In the genomic region with DNA sequence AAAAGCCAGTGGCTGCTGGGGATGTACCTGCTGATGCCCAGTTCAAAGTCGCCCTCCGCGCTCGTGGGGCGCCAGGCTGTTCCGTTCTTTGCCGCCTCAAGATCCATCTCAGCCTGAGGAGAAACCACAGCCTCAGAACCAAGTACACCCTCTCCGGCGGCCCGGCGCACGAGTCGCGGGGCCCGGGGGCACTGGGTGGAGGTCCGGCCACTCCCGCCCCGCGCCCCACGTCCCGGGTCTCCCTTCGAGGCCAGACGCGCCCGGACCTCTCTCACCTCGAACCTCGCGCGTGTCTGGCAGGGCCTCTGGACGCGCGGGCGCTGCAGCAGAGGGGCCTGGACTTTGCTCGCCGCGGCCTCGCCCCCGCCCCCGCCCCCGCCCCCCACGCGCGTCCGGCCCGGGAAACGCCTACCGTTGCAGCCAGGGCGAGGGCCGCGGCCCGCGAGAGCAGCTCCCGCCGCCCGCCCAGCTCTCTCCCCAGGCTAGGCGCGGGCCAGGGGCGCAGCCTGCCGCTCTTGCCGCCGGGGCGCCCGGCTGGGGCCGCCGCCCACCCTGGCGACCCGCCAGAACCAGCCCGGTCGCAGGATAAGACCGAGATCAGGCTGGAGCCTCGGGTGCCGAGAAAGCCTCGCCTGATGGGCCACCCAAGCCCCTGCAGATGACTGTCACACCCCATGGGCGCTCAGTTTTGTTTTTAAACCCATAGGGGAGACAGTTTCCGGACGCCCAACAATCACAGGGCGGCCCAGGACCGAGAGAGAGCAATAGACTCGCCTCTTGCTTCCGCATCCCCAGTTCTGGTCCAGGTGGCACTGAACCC, we compare ENCODE assay signal across 8 cellular contexts. TPM values are rescaled to one million over a fixed set of nuclear protein-coding genes. Genes with fewer than 3 reads are reported as not detected.
A peak's percentile ranks its signal among the peaks of the same experiment; 100 is the strongest.
DNase-seq lines count a peak whose midpoint lies in the region; ATAC-seq and TF ChIP-seq lines count a peak whose summit lies in the region.

A gene (minus strand): TSS at position 322 of the 820 bp plus-strand sequence. CDS start 215 bp downstream, at position 107.

- no peak within 1 kb of the TSS for H3K27ac Mint-ChIP-seq in activated CD4-positive, alpha-beta memory T cell treated with anti-CD3 and anti-CD28 coated beads, Interleukin-2, amount 10 ng/mL, durations not matched to agents 7 days and 5 days
- no peak within 1 kb of the TSS for H3K27ac Mint-ChIP-seq in activated CD4-positive, alpha-beta memory T cell treated with anti-CD3 and anti-CD28 coated beads for 36 hours
- H3K27ac Mint-ChIP-seq in activated CD8-positive, alpha-beta T cell treated with anti-CD3 and anti-CD28 coated beads for 36 hours: no peak within 1 kb of the TSS

- no peak for TF ChIP-seq CTCF in activated CD8-positive, alpha-beta T cell treated with anti-CD3 and anti-CD28 coated beads for 36 hours (IDR thresholded peaks at IDR 0.05)
- no peak for TF ChIP-seq CTCF in hepatocyte (IDR thresholded peaks at IDR 0.05; ENCODE audit: poor library complexity)

- CTCF ChIA-PET in activated CD4-positive, alpha-beta memory T cell treated with anti-CD3 and anti-CD28 coated beads, Interleukin-2, amount 10 ng/mL, durations not matched to agents 7 days and 5 days (lab: Charles Lee): no interaction called here
- CTCF ChIA-PET in activated CD4-positive, alpha-beta memory T cell treated with anti-CD3 and anti-CD28 coated beads for 36 hours (lab: Charles Lee): no interaction called here
- CTCF ChIA-PET in activated CD8-positive, alpha-beta T cell treated with anti-CD3 and anti-CD28 coated beads for 36 hours (lab: Charles Lee): no interaction called here

- H3K27me3 Mint-ChIP-seq in activated CD4-positive, alpha-beta memory T cell treated with anti-CD3 and anti-CD28 coated beads, Interleukin-2, amount 10 ng/mL, durations not matched to agents 7 days and 5 days: peaks cover 37% of the 10 kb centered on the region
- peaks cover 34% of the 10 kb centered on the region for H3K27me3 Mint-ChIP-seq in activated CD4-positive, alpha-beta memory T cell treated with anti-CD3 and anti-CD28 coated beads for 36 hours
- H3K27me3 Mint-ChIP-seq in activated CD8-positive, alpha-beta T cell treated with anti-CD3 and anti-CD28 coated beads for 36 hours: peaks cover 42% of the 10 kb centered on the region

- H3K36me3 ChIP-seq in hepatocyte (replicated peaks; ENCODE audit: insufficient read depth, low read depth) (no peaks in the 10 kb centered on the region), skeletal muscle satellite cell (ENCODE audit: insufficient read depth, low read length) (no peaks in the 10 kb centered on the region)

- peaks cover 8% of the 10 kb centered on the region for H3K4me1 Mint-ChIP-seq in activated CD4-positive, alpha-beta memory T cell treated with anti-CD3 and anti-CD28 coated beads, Interleukin-2, amount 10 ng/mL, durations not matched to agents 7 days and 5 days
- peaks cover 10% of the 10 kb centered on the region for H3K4me1 Mint-ChIP-seq in activated CD4-positive, alpha-beta memory T cell treated with anti-CD3 and anti-CD28 coated beads for 36 hours (ENCODE audit: low read depth)
- peaks cover 12% of the 10 kb centered on the region for H3K4me1 Mint-ChIP-seq in activated CD8-positive, alpha-beta T cell treated with anti-CD3 and anti-CD28 coated beads for 36 hours (ENCODE audit: low read depth)

- H3K9me3 ChIP-seq in hepatocyte (ENCODE audit: low read depth): no peaks in the 10 kb centered on the region
- no peaks in the 10 kb centered on the region for H3K9me3 ChIP-seq in skeletal muscle satellite cell (replicated peaks; ENCODE audit: low read length)

- H3K27me3 ChIP-seq in hepatocyte (peaks cover 46% of the 10 kb centered on the region), skeletal muscle satellite cell (ENCODE audit: control insufficient read depth, insufficient read depth, low read length) (peaks cover 38% of the 10 kb centered on the region)

- H3K4me2 ChIP-seq in hepatocyte (peak within 1 kb of the TSS; percentile 96), skeletal muscle satellite cell (ENCODE audit: low read length) (peak within 1 kb of the TSS; percentile 77)

- ATAC-seq in HG02759 (IDR thresholded peaks at IDR 0.05; ENCODE audit: unreplicated experiment): peak; percentile 29
- peak; percentile 17 for ATAC-seq in activated CD8-positive, alpha-beta T cell treated with anti-CD3 and anti-CD28 coated beads for 36 hours

- no peaks in the 10 kb centered on the region for H3K36me3 Mint-ChIP-seq in activated CD4-positive, alpha-beta memory T cell treated with anti-CD3 and anti-CD28 coated beads, Interleukin-2, amount 10 ng/mL, durations not matched to agents 7 days and 5 days (ENCODE audit: low read depth)
- no peaks in the 10 kb centered on the region for H3K36me3 Mint-ChIP-seq in activated CD4-positive, alpha-beta memory T cell treated with anti-CD3 and anti-CD28 coated beads for 36 hours
- H3K36me3 Mint-ChIP-seq in activated CD8-positive, alpha-beta T cell treated with anti-CD3 and anti-CD28 coated beads for 36 hours (ENCODE audit: low read depth): no peaks in the 10 kb centered on the region

- H3K9me2 ChIP-seq in hepatocyte (replicated peaks; ENCODE audit: insufficient read depth): no peaks in the 10 kb centered on the region

- H3K4me3 ChIP-seq in hepatocyte (peak within 1 kb of the TSS; percentile 64), skeletal muscle satellite cell (ENCODE audit: low read length) (peak within 1 kb of the TSS; percentile 62)

- peak within 1 kb of the TSS; percentile 14 for H3K4me3 Mint-ChIP-seq in activated CD4-positive, alpha-beta memory T cell treated with anti-CD3 and anti-CD28 coated beads, Interleukin-2, amount 10 ng/mL, durations not matched to agents 7 days and 5 days
- H3K4me3 Mint-ChIP-seq in activated CD4-positive, alpha-beta memory T cell treated with anti-CD3 and anti-CD28 coated beads for 36 hours: no peak within 1 kb of the TSS
- peak within 1 kb of the TSS; percentile 47 for H3K4me3 Mint-ChIP-seq in activated CD8-positive, alpha-beta T cell treated with anti-CD3 and anti-CD28 coated beads for 36 hours

- no peaks in the 10 kb centered on the region for H3K79me2 ChIP-seq in hepatocyte

- POLR2A ChIA-PET in activated CD4-positive, alpha-beta memory T cell treated with anti-CD3 and anti-CD28 coated beads, Interleukin-2, amount 10 ng/mL, durations not matched to agents 7 days and 5 days (lab: Charles Lee): no interaction called here
- POLR2A ChIA-PET in activated CD4-positive, alpha-beta memory T cell treated with anti-CD3 and anti-CD28 coated beads for 36 hours (lab: Charles Lee): no interaction called here
- POLR2A ChIA-PET in activated CD8-positive, alpha-beta T cell treated with anti-CD3 and anti-CD28 coated beads for 36 hours (lab: Charles Lee): interaction anchor here (0.6 kb wide), 1 partner anchor 400 kb away, joined by 3 read pairs; no protein-coding TSS in a partner anchor

- H4K20me1 ChIP-seq in hepatocyte (ENCODE audit: insufficient read depth, poor library complexity, severe bottlenecking): no peaks in the 10 kb centered on the region

- no peak within 1 kb of the TSS for H3K9ac ChIP-seq in skeletal muscle satellite cell (ENCODE audit: low read depth, low read length)

- intact Hi-C loops in activated CD4-positive, alpha-beta memory T cell treated with anti-CD3 and anti-CD28 coated beads for 36 hours (cut with micrococcal nuclease): no loop called here
- intact Hi-C loops in activated CD8-positive, alpha-beta T cell treated with anti-CD3 and anti-CD28 coated beads for 36 hours (cut with micrococcal nuclease): no loop called here

- 11% methylated on average over 39 of the region's 80 CpGs for WGBS in hepatocyte (ENCODE audit: low lambda C conversion rate, missing lambda C conversion rate)

- H3K4me1 ChIP-seq in hepatocyte (ENCODE audit: insufficient read depth): peaks cover 11% of the 10 kb centered on the region
- peaks cover 6% of the 10 kb centered on the region for H3K4me1 ChIP-seq in skeletal muscle satellite cell (ENCODE audit: control insufficient read depth, insufficient read depth, low read length)

- peak within 1 kb of the TSS; percentile 47 for H2AFZ ChIP-seq in hepatocyte

- H3K27ac ChIP-seq in hepatocyte: no peak within 1 kb of the TSS

- DNase-seq in activated CD4-positive, alpha-beta memory T cell treated with anti-CD3 and anti-CD28 coated beads, Interleukin-2, amount 10 ng/mL, durations not matched to agents 7 days and 5 days: no peak
- no peak for DNase-seq in activated CD4-positive, alpha-beta memory T cell treated with anti-CD3 and anti-CD28 coated beads for 36 hours
- peak; percentile 14 for DNase-seq in activated CD8-positive, alpha-beta T cell treated with anti-CD3 and anti-CD28 coated beads for 36 hours
- DNase-seq in hepatocyte (ENCODE audit: low spot score): peak; percentile 46
- no peak for DNase-seq in NCI-H2029 treated with DMSO at 0.1 percent for 48 hours (lab: John Stamatoyannopoulos, UW)
- no peak for DNase-seq in stimulated activated CD4-positive, alpha-beta T cell treated with anti-CD3 and anti-CD28 coated beads, Interleukin-2, amount 100 ng/mL, for 24 hours

- H3K9me3 Mint-ChIP-seq in activated CD4-positive, alpha-beta memory T cell treated with anti-CD3 and anti-CD28 coated beads, Interleukin-2, amount 10 ng/mL, durations not matched to agents 7 days and 5 days: no peaks in the 10 kb centered on the region
- H3K9me3 Mint-ChIP-seq in activated CD4-positive, alpha-beta memory T cell treated with anti-CD3 and anti-CD28 coated beads for 36 hours: no peaks in the 10 kb centered on the region
- no peaks in the 10 kb centered on the region for H3K9me3 Mint-ChIP-seq in activated CD8-positive, alpha-beta T cell treated with anti-CD3 and anti-CD28 coated beads for 36 hours

RNA-seq across cellular contexts. Expression of the gene that starts here (rescaled TPM):
- not detected for total RNA-seq in activated CD4-positive, alpha-beta memory T cell treated with anti-CD3 and anti-CD28 coated beads, Interleukin-2, amount 10 ng/mL, durations not matched to agents 7 days and 5 days
- not detected for total RNA-seq in activated CD4-positive, alpha-beta memory T cell treated with anti-CD3 and anti-CD28 coated beads for 36 hours
- total RNA-seq in activated CD8-positive, alpha-beta T cell treated with anti-CD3 and anti-CD28 coated beads for 36 hours: under 1 TPM in 1 of 2 experiments, not detected in 1; 0.14 TPM
- total RNA-seq in hepatocyte: 0.80 and 1.2 TPM in 2 replicates
- polyA plus RNA-seq in hepatocyte: 0.37 and 2.3 TPM in 2 replicates
- total RNA-seq in skeletal muscle satellite cell (2012; rRNA removed): 0.51 TPM in 1 of 2 replicates, not detected in the other

Comparison
In these comparisons a context has a peak if more than half of its experiments do, and no peak if none do; other contexts are left out.
1. Peak in DNase-seq and ATAC-seq in activated CD8-positive, alpha-beta T cell treated with anti-CD3 and anti-CD28 coated beads for 36 hours; RNA of the gene not detected or under 1 TPM.